1 cellular context compared by ENCODE assay signal in the genomic region with DNA sequence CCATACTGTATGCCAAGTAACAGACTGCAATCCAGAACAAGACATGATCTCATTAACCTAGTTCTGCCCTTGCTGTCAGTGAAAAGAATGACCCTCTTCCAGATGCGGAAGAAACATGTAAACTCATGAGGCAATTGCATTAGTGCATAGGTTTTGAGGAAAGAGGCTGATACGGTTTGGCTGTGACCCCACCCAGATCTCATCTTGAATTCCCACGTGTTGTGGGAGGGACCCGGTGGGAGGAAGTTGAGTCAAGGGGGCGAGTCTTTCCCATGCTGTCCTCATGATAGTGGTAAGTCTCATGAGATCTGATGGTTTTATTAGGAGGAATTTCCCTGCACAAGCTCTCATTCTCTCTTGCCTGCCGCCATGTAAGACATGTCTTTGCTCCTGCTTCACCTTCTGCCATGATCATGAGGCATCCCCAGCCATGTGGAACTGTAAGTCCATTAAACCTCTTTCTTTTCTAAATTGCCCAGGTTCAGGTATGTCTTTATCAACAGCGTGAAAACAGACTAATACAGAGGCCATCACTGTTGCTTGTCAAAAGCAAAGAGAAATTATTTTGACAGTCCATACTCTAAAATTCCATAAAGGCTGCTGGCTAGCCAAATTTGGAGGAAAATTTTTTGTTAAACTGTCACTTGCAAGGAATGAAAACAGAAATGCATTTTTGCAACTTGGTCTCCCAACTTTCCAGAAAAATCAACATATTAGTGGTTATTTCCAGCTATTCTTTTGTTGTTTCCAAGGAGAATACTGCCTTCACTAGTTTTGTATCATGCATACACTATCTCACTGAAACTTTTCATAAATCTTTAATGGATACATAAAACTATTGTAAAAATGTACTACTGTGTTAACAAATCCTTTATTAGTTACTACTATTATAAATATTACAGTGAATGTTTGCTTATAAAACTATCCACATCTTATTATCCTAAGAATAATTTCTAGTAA.
TF ChIP-seq lines count a peak whose summit lies in the region.

No MANE protein-coding gene starts in this region.

TF ChIP-seq in K562, 482 proteins besides CTCF, POLR2A, EP300 and RAD21 (continued from another document and continues in another):
- no peak for TF ChIP-seq CHD7 (IDR thresholded peaks at IDR 0.05; ENCODE audit: low read depth, low read length)
- TF ChIP-seq HNRNPL (IDR thresholded peaks at IDR 0.05; ENCODE audit: low read depth, low read length), result 0 out of 2 replicates have a peak, but pooled peaks have one; percentile 47
- peak in 1 of 2 experiments; percentile 61; a peak in 2 of 4 replicates for TF ChIP-seq NONO (IDR thresholded peaks at IDR 0.05; ENCODE audit: low read depth in 2 of 2, low read length in 1 of 2)
- TF ChIP-seq, protein P1, sequence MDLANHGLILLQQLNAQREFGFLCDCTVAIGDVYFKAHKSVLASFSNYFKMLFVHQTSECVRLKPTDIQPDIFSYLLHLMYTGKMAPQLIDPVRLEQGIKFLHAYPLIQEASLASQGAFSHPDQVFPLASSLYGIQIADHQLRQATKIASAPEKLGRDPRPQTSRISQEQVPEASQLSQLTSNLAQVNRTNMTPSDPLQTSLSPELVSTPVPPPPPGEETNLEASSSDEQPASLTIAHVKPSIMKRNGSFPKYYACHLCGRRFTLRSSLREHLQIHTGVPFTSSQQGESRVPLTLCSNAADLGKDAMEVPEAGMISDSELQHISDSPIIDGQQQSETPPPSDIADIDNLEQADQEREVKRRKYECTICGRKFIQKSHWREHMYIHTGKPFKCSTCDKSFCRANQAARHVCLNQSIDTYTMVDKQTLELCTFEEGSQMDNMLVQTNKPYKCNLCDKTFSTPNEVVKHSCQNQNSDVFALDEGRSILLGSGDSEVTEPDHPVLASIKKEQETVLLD (IDR thresholded peaks at IDR 0.05), result peak; percentile 22; the same call in 1 of the 2 replicates
- TF ChIP-seq ELF1 (tag; IDR thresholded peaks at IDR 0.05), result no peak; the same call in 1 of the 2 replicates
- peak; percentile 60; the same call in 1 of the 2 replicates for TF ChIP-seq CREM (IDR thresholded peaks at IDR 0.05; ENCODE audit: low read depth)
- TF ChIP-seq BHLHE40 (IDR thresholded peaks at IDR 0.05; ENCODE audit: low read length), result peak; percentile 87
- TF ChIP-seq, protein P2, sequence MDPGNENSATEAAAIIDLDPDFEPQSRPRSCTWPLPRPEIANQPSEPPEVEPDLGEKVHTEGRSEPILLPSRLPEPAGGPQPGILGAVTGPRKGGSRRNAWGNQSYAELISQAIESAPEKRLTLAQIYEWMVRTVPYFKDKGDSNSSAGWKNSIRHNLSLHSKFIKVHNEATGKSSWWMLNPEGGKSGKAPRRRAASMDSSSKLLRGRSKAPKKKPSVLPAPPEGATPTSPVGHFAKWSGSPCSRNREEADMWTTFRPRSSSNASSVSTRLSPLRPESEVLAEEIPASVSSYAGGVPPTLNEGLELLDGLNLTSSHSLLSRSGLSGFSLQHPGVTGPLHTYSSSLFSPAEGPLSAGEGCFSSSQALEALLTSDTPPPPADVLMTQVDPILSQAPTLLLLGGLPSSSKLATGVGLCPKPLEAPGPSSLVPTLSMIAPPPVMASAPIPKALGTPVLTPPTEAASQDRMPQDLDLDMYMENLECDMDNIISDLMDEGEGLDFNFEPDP (CRISPR knock-in tag; IDR thresholded peaks at IDR 0.05), result no peak
- TF ChIP-seq DACH1 (IDR thresholded peaks at IDR 0.05; ENCODE audit: partially characterized antibody), result peak; percentile 65
- TF ChIP-seq ZFP36 (IDR thresholded peaks at IDR 0.05; ENCODE audit: low read depth, low read length, partially characterized antibody), result peak; percentile 66
- TF ChIP-seq ZNF174 (CRISPR knock-in tag; IDR thresholded peaks at IDR 0.05), result no peak
- TF ChIP-seq RFX7 (CRISPR knock-in tag; IDR thresholded peaks at IDR 0.05), result 0 out of 2 replicates have a peak, but pooled peaks have one; percentile 15
- TF ChIP-seq ARID3A (IDR thresholded peaks at IDR 0.05; ENCODE audit: borderline replicate concordance, low read depth, low read length), result 0 out of 2 replicates have a peak, but pooled peaks have one; percentile 54
- TF ChIP-seq GABPB1 (CRISPR knock-in tag; IDR thresholded peaks at IDR 0.05), result peak; percentile 46; the same call in 1 of the 2 replicates
- TF ChIP-seq MLLT1 (IDR thresholded peaks at IDR 0.05), result peak; percentile 95 to 97
- TF ChIP-seq HMG20B (CRISPR knock-in tag; IDR thresholded peaks at IDR 0.05), result no peak
- TF ChIP-seq, protein P3, sequence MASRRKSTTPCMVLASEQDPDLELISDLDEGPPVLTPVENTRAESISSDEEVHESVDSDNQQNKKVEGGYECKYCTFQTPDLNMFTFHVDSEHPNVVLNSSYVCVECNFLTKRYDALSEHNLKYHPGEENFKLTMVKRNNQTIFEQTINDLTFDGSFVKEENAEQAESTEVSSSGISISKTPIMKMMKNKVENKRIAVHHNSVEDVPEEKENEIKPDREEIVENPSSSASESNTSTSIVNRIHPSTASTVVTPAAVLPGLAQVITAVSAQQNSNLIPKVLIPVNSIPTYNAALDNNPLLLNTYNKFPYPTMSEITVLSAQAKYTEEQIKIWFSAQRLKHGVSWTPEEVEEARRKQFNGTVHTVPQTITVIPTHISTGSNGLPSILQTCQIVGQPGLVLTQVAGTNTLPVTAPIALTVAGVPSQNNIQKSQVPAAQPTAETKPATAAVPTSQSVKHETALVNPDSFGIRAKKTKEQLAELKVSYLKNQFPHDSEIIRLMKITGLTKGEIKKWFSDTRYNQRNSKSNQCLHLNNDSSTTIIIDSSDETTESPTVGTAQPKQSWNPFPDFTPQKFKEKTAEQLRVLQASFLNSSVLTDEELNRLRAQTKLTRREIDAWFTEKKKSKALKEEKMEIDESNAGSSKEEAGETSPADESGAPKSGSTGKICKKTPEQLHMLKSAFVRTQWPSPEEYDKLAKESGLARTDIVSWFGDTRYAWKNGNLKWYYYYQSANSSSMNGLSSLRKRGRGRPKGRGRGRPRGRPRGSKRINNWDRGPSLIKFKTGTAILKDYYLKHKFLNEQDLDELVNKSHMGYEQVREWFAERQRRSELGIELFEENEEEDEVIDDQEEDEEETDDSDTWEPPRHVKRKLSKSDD (conservative IDR thresholded peaks at IDR 0.05; ENCODE audit: low read length), result no peak
- TF ChIP-seq RCOR1 (IDR thresholded peaks at IDR 0.05; ENCODE audit: borderline replicate concordance in 1 of 2, low read depth in 2 of 2, low read length in 2 of 2), result peak in 1 of 2 experiments; percentile 80; a peak in 2 of 4 replicates
- no peak for TF ChIP-seq ZNF764 (CRISPR knock-in tag; IDR thresholded peaks at IDR 0.05; ENCODE audit: low read depth)
- no peak for TF ChIP-seq TARDBP (IDR thresholded peaks at IDR 0.05)
- peak; percentile 35 for TF ChIP-seq TAL1 (IDR thresholded peaks at IDR 0.05)
- peak; percentile 78 for TF ChIP-seq JUND (IDR thresholded peaks at IDR 0.05; ENCODE audit: borderline replicate concordance, low read depth, low read length)
- peak; percentile 74 for TF ChIP-seq JUND (tag; IDR thresholded peaks at IDR 0.05; ENCODE audit: borderline replicate concordance, low read depth, low read length)
- TF ChIP-seq ESRRB (CRISPR knock-in tag; IDR thresholded peaks at IDR 0.05; ENCODE audit: borderline replicate concordance), result no peak
- TF ChIP-seq PCBP1 (IDR thresholded peaks at IDR 0.05; ENCODE audit: low read depth, low read length, poor library complexity, severe bottlenecking), result no peak
- peak; percentile 54; the same call in 1 of the 2 replicates for TF ChIP-seq TCF3 (CRISPR knock-in tag; IDR thresholded peaks at IDR 0.05)
- peak; percentile 35; the same call in 1 of the 2 replicates for TF ChIP-seq NFIC (IDR thresholded peaks at IDR 0.05)
- peak; percentile 16; the same call in 1 of the 2 replicates for TF ChIP-seq CC2D1A (IDR thresholded peaks at IDR 0.05)
